8 cellular contexts compared by ENCODE assay signal in the genomic region with DNA sequence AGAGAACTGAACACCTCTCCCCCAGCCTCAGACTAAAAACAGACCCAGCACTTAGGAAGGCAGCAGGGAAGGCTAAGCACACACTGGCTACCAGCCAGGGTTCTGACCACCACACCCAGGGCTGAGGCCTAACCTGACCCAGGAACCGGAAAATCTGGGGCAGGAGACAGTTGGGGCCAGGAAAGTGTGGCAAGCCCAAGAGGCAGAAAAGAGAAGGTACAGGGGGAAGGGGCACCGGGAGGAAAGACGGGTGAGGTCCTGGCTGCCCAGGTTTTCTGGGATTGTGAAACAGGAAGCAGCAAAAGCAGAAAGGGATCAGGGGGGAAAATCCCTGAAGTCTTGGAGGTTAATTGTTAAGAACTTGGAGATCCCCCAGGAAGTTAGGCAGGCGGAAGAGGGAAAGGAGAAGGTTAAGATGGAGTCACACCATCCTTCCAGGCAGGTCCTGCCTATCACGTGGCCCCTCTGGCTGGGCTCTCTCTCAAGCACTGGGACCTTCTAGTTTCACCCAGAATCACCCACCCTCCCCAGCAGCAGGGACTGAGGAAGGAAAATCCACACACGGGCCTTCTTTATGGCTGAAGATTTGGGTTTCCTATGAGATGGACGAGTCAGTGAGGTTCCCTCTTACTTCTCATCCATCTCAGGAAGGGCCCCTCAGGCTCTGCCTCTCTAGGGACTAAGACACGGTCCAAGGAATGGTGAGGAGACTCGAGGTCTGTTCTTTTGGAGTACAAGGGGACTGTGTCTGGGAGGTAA. TPM values are rescaled to one million over a fixed set of nuclear protein-coding genes. Genes with fewer than 3 reads are reported as not detected.
DNase-seq lines count a peak whose midpoint lies in the region; ATAC-seq, FAIRE-seq and TF ChIP-seq lines count a peak whose summit lies in the region.

No MANE protein-coding gene starts in this region.

- in situ Hi-C loops in astrocyte of the spinal cord (cut with HindIII; ENCODE audit: low sequenced_read_pairs): no loop called here

- peaks cover 73% of the 10 kb centered on the region for H3K4me1 Mint-ChIP-seq in stimulated activated naive CD8-positive, alpha-beta T cell treated with anti-CD3 and anti-CD28 coated beads, Interleukin-15, amount 100 ng/mL, for 72 hours

- H3K9me3 Mint-ChIP-seq in stimulated activated naive CD8-positive, alpha-beta T cell treated with anti-CD3 and anti-CD28 coated beads, Interleukin-15, amount 100 ng/mL, for 72 hours: no peaks in the 10 kb centered on the region

- H3K27ac Mint-ChIP-seq in stimulated activated naive CD8-positive, alpha-beta T cell treated with anti-CD3 and anti-CD28 coated beads, Interleukin-15, amount 100 ng/mL, for 72 hours: peak overlapping the region; percentile 92 to 97

- no peak for TF ChIP-seq CTCF in GM12864 (IDR thresholded peaks at IDR 0.05; ENCODE audit: low read depth, low read length, missing control alignments)
- TF ChIP-seq CTCF in astrocyte of the spinal cord (IDR thresholded peaks at IDR 0.05; ENCODE audit: low read depth, low read length): no peak
- TF ChIP-seq CTCF in kidney (IDR thresholded peaks at IDR 0.05; ENCODE audit: borderline replicate concordance, extremely low read depth, insufficient read depth): no peak

- H3K4me3 Mint-ChIP-seq in stimulated activated naive CD8-positive, alpha-beta T cell treated with anti-CD3 and anti-CD28 coated beads, Interleukin-15, amount 100 ng/mL, for 72 hours: peak overlapping the region; percentile 80 to 93

- H3K36me3 ChIP-seq in kidney (ENCODE audit: control insufficient read depth in 1 of 2, insufficient read depth in 2 of 2, low read length in 2 of 2): peaks cover under 1 to 4% of the 10 kb centered on the region in 2 donors

- no peak for DNase-seq in GM12864 (ENCODE audit: low read depth)
- DNase-seq in NCI-H226: peak; percentile 76
- DNase-seq in astrocyte of the spinal cord (ENCODE audit: low read depth, low spot score): no peak
- DNase-seq in kidney: peak; percentile 88
- no peak for DNase-seq in stimulated activated naive CD8-positive, alpha-beta T cell treated with anti-CD3 and anti-CD28 coated beads, Interleukin-15, amount 100 ng/mL, for 72 hours
- DNase-seq in ecto neural progenitor cell (ENCODE audit: low spot score): no peak

- intact Hi-C loops in kidney (cut with DNase I): no loop called here

- no peaks in the 10 kb centered on the region for H3K9me3 ChIP-seq in kidney (ENCODE audit: control insufficient read depth in 1 of 2, low read length in 2 of 2)

- no peak for ATAC-seq in stimulated activated naive CD8-positive, alpha-beta T cell treated with anti-CD3 and anti-CD28 coated beads, Interleukin-15, amount 100 ng/mL, for 72 hours
- ATAC-seq in HG03432 (IDR thresholded peaks at IDR 0.05; ENCODE audit: unreplicated experiment): no peak
- no peak for ATAC-seq in GM21390 (IDR thresholded peaks at IDR 0.05; ENCODE audit: unreplicated experiment)

- H3K27ac ChIP-seq in kidney (ENCODE audit: low read depth in 2 of 2, low read length in 2 of 2): peak overlapping the region; percentile 92 to 93

- peak overlapping the region; percentile 81 to 99 for H3K9ac ChIP-seq in kidney (ENCODE audit: low read length in 2 of 2)

- H3K4me3 ChIP-seq in GM12864 (ENCODE audit: low read depth, low read length): peak overlapping the region; percentile 98
- H3K4me3 ChIP-seq in astrocyte of the spinal cord (ENCODE audit: low read depth, low read length): peak overlapping the region; percentile 83
- H3K4me3 ChIP-seq in kidney (ENCODE audit: low read length in 2 of 2): peak overlapping the region; percentile 91 to 97

- H3K27me3 Mint-ChIP-seq in stimulated activated naive CD8-positive, alpha-beta T cell treated with anti-CD3 and anti-CD28 coated beads, Interleukin-15, amount 100 ng/mL, for 72 hours: no peaks in the 10 kb centered on the region

- FAIRE-seq in kidney (lab: Jason Lieb, UNC): no peak

- H3K4me1 ChIP-seq in kidney (ENCODE audit: control insufficient read depth in 1 of 2, insufficient read depth in 1 of 2, low read depth in 1 of 2, low read length in 2 of 2): peaks cover 40 to 45% of the 10 kb centered on the region in 2 donors

RNA-seq across cellular contexts. Expression of a gene that starts 2.6 kb away (rescaled TPM):
- total RNA-seq in kidney: 198 TPM
- 206 TPM for polyA plus RNA-seq in kidney (ENCODE audit: insufficient read depth, low read depth, low replicate concordance)

RNA-seq across cellular contexts. Expression of a gene that starts 8.0 kb away (rescaled TPM):
- total RNA-seq in kidney: 71.9 TPM
- polyA plus RNA-seq in kidney (ENCODE audit: insufficient read depth, low read depth, low replicate concordance): 174 TPM

RNA-seq across cellular contexts. Expression of a gene that starts 18.5 kb away (rescaled TPM):
- 52.8 TPM for total RNA-seq in kidney
- 50.5 TPM for polyA plus RNA-seq in kidney (ENCODE audit: insufficient read depth, low read depth, low replicate concordance)

RNA-seq across cellular contexts. Expression of a gene that starts 20.3 kb away (rescaled TPM):
- total RNA-seq in kidney: 23.3 TPM
- 13.3 TPM for polyA plus RNA-seq in kidney (ENCODE audit: insufficient read depth, low read depth, low replicate concordance)

RNA-seq across cellular contexts. Expression of a gene that starts 20.6 kb away (rescaled TPM):
- 35.2 TPM for total RNA-seq in kidney
- 29.4 TPM for polyA plus RNA-seq in kidney (ENCODE audit: insufficient read depth, low read depth, low replicate concordance)

Comparison
In these comparisons a context has a peak if more than half of its experiments do, and no peak if none do; other contexts are left out.
1. DNase-seq: peak in NCI-H226 (single experiment) and kidney (single experiment); none in GM12864 (single experiment), astrocyte of the spinal cord (single experiment), stimulated activated naive CD8-positive, alpha-beta T cell treated with anti-CD3 and anti-CD28 coated beads, Interleukin-15, amount 100 ng/mL, for 72 hours (0 of 2) and ecto neural progenitor cell (single experiment).
2. Peak in every context shown above with its lines, with median percentiles within 50 percentile points of each other: H3K4me3 ChIP-seq.